ENCODE assay signal across 24 cellular contexts in the genomic region with DNA sequence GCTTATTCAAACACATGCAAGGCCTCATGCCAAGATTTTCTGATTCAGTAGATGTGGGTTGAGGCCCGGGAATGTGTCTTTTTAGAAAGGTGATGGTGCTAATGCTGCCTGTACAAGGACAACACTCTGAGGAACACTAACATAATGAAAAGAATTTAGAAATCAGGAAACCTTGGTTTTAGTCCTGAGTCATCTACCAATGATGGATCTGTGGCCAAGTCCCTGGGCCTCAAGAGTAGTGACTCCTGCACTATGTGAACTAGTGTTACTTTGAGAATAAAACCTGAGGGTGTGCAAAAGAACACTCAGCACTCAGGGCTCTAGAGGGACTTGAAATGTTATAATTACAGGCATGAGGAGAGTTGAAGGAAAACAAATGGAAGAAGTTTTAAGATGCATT.
"Had no signal": no experiment of that assay in that cellular context is flagged by ENCODE, and none has a peak within 500 bp of the region (broad histone marks: within the 10 kb centered on the region; RNA-seq: fewer than 3 reads in every experiment).

No MANE protein-coding gene starts in this region.

- H3K4me1 ChIP-seq: body of pancreas, right lobe of liver, SJSA1 had no signal

- H3K36me3 Mint-ChIP-seq: activated naive CD4-positive, alpha-beta T cell treated with anti-CD3 and anti-CD28 coated beads, Interleukin-2, amount 50 U/mL, for 72 hours; naive thymus-derived CD4-positive, alpha-beta T cell had no signal

- H3K4me1 Mint-ChIP-seq: activated CD4-positive, alpha-beta memory T cell treated with anti-CD3 and anti-CD28 coated beads, Interleukin-2, amount 10 ng/mL, durations not matched to agents 7 days and 5 days; activated CD4-positive, alpha-beta T cell treated with anti-CD3 and anti-CD28 coated beads, Interleukin-2, amount 10 ng/mL, durations not matched to agents 24 days and 14 days; naive thymus-derived CD4-positive, alpha-beta T cell had no signal

- H3K4me3 ChIP-seq: adrenal gland, body of pancreas, gastroesophageal sphincter, heart left ventricle, lung, right lobe of liver, SJSA1, thyroid gland had no signal

- H3K27me3 Mint-ChIP-seq: activated CD4-positive, alpha-beta memory T cell treated with anti-CD3 and anti-CD28 coated beads, Interleukin-2, amount 10 ng/mL, durations not matched to agents 7 days and 5 days; activated CD4-positive, alpha-beta T cell treated with anti-CD3 and anti-CD28 coated beads, Interleukin-2, amount 10 ng/mL, durations not matched to agents 24 days and 14 days; dendritic cell treated with granulocyte-macrophage colony-stimulating factor and Interleukin-4, amounts not matched to agents 40 ng/mL and 50 ng/mL, for 4 days; naive thymus-derived CD4-positive, alpha-beta T cell had no signal

- H3K4me3 Mint-ChIP-seq: activated CD4-positive, alpha-beta memory T cell treated with anti-CD3 and anti-CD28 coated beads, Interleukin-2, amount 10 ng/mL, durations not matched to agents 7 days and 5 days; activated CD4-positive, alpha-beta T cell treated with anti-CD3 and anti-CD28 coated beads, Interleukin-2, amount 10 ng/mL, durations not matched to agents 24 days and 14 days; activated T-helper 1 cell treated with anti-CD3 and anti-CD28 coated beads, Interleukin-12 subunit alpha, Interleukin-12 subunit beta, Interleukin-2, Interleukin-4 antibody, amounts not matched to agents 30 ng/mL and 10 ng/mL and 1 ng/mL, durations not matched to agents 14 hours and 24 hours and 36 hours; dendritic cell treated with granulocyte-macrophage colony-stimulating factor and Interleukin-4, amounts not matched to agents 40 ng/mL and 50 ng/mL, for 4 days; naive thymus-derived CD4-positive, alpha-beta T cell; neural crest cell had no signal

- ATAC-seq: activated CD4-positive, CD25-positive, alpha-beta regulatory T cell treated with anti-CD3 and anti-CD28 coated beads, Interleukin-2, amount 50 U/mL, for 24 hours; activated naive CD4-positive, alpha-beta T cell treated with anti-CD3 and anti-CD28 coated beads, Interleukin-2, amount 50 U/mL, for 72 hours; body of pancreas; gastroesophageal sphincter; left colon; naive thymus-derived CD4-positive, alpha-beta T cell; right lobe of liver had no signal

- H3K27ac Mint-ChIP-seq: activated CD4-positive, alpha-beta memory T cell treated with anti-CD3 and anti-CD28 coated beads, Interleukin-2, amount 10 ng/mL, durations not matched to agents 7 days and 5 days; activated CD4-positive, alpha-beta T cell treated with anti-CD3 and anti-CD28 coated beads, Interleukin-2, amount 10 ng/mL, durations not matched to agents 24 days and 14 days; activated naive CD4-positive, alpha-beta T cell treated with anti-CD3 and anti-CD28 coated beads, Interleukin-2, amount 50 U/mL, for 72 hours; activated T-helper 1 cell treated with anti-CD3 and anti-CD28 coated beads, Interleukin-12 subunit alpha, Interleukin-12 subunit beta, Interleukin-2, Interleukin-4 antibody, amounts not matched to agents 30 ng/mL and 10 ng/mL and 1 ng/mL, durations not matched to agents 14 hours and 24 hours and 36 hours; dendritic cell treated with granulocyte-macrophage colony-stimulating factor and Interleukin-4, amounts not matched to agents 40 ng/mL and 50 ng/mL, for 4 days had no signal

- H3K27ac ChIP-seq: adrenal gland, body of pancreas, gastroesophageal sphincter, heart left ventricle, right lobe of liver, SJSA1, thyroid gland, VCaP had no signal

- H3K9me3 ChIP-seq: adrenal gland, body of pancreas, gastroesophageal sphincter, heart left ventricle, right lobe of liver, SJSA1, thyroid gland had no signal

- H3K9me3 Mint-ChIP-seq: activated T-helper 1 cell treated with anti-CD3 and anti-CD28 coated beads, Interleukin-12 subunit alpha, Interleukin-12 subunit beta, Interleukin-2, Interleukin-4 antibody, amounts not matched to agents 30 ng/mL and 10 ng/mL and 1 ng/mL, durations not matched to agents 14 hours and 24 hours and 36 hours; dendritic cell treated with granulocyte-macrophage colony-stimulating factor and Interleukin-4, amounts not matched to agents 40 ng/mL and 50 ng/mL, for 4 days; neural crest cell had no signal

- H3K36me3 ChIP-seq: adrenal gland, gastroesophageal sphincter, heart left ventricle, right lobe of liver, SJSA1, thyroid gland had no signal

- H3K27me3 ChIP-seq: adrenal gland, body of pancreas, gastroesophageal sphincter, heart left ventricle, right lobe of liver, SJSA1, thyroid gland had no signal

- DNase-seq: activated CD4-positive, alpha-beta memory T cell treated with anti-CD3 and anti-CD28 coated beads, Interleukin-2, amount 10 ng/mL, durations not matched to agents 7 days and 5 days; activated CD4-positive, alpha-beta T cell treated with anti-CD3 and anti-CD28 coated beads, Interleukin-2, amount 10 ng/mL, durations not matched to agents 24 days and 14 days; activated gamma-delta T cell treated with Interleukin-2 at 50 U/mL for 16 hours; adrenal gland; body of pancreas; effector CD8-positive, alpha-beta T cell; heart left ventricle; islet precursor cell; left colon; naive thymus-derived CD4-positive, alpha-beta T cell; occipital lobe; right lobe of liver; stimulated activated CD4-positive, alpha-beta T cell treated with anti-CD3 and anti-CD28 coated beads, Interleukin-4, amount 100 ng/mL, for 1 hour; stimulated activated naive CD4-positive, alpha-beta T cell; thyroid gland had no signal
